ENCODE assay signal across 9 cellular contexts in genomic region chr3:46948830-46949671, GRCh38. TPM values are rescaled to one million over a fixed set of nuclear protein-coding genes. Genes with fewer than 3 reads are reported as not detected.
DNase-seq lines count a peak whose midpoint lies in the region; ATAC-seq and TF ChIP-seq lines count a peak whose summit lies in the region.
"Had no signal": no experiment of that assay in that cellular context is flagged by ENCODE, and none has a peak within 500 bp of the region (broad histone marks: within the 10 kb centered on the region; RNA-seq: fewer than 3 reads in every experiment).

No MANE protein-coding gene starts in this region.

- H3K36me3 Mint-ChIP-seq in activated naive CD8-positive, alpha-beta T cell treated with anti-CD3 and anti-CD28 coated beads, Interleukin-2, amount 50 U/mL, for 24 hours (ENCODE audit: low read depth), result peaks cover 27% of the 10 kb centered on the region

- intact Hi-C loops in mucosa of descending colon (cut with DNase I, micrococcal nuclease), result no loop called here

- peaks cover 72% of the 10 kb centered on the region for H3K4me1 ChIP-seq in mucosa of descending colon (ENCODE audit: low read depth)

- TF ChIP-seq CTCF in mucosa of descending colon (IDR thresholded peaks at IDR 0.05) (no peak), GM13977 (IDR thresholded peaks at IDR 0.05; ENCODE audit: extremely low read depth, insufficient read depth, missing control alignments) (no peak)

- H3K4me3 Mint-ChIP-seq in activated naive CD8-positive, alpha-beta T cell treated with anti-CD3 and anti-CD28 coated beads, Interleukin-2, amount 50 U/mL, for 24 hours, result peak overlapping the region; percentile 67

- H3K9me3 ChIP-seq in mucosa of descending colon, result no peaks in the 10 kb centered on the region
- H3K9me3 ChIP-seq: thoracic aorta had no signal

- no peak overlapping the region for H3K4me3 ChIP-seq in mucosa of descending colon
- H3K4me3 ChIP-seq: thoracic aorta had no signal

- peak; percentile 54 for ATAC-seq in GM18909 (IDR thresholded peaks at IDR 0.05; ENCODE audit: poor library complexity, unreplicated experiment)
- ATAC-seq in HG03432 (IDR thresholded peaks at IDR 0.05; ENCODE audit: unreplicated experiment), result peak; percentile 47
- no peak for ATAC-seq in activated naive CD8-positive, alpha-beta T cell treated with anti-CD3 and anti-CD28 coated beads, Interleukin-2, amount 50 U/mL, for 24 hours
- peak; percentile 43 for ATAC-seq in mucosa of descending colon
- no peak for ATAC-seq in HG03095 (IDR thresholded peaks at IDR 0.05; ENCODE audit: unreplicated experiment)

- DNase-seq in activated naive CD8-positive, alpha-beta T cell treated with anti-CD3 and anti-CD28 coated beads, Interleukin-2, amount 50 U/mL, for 24 hours, result no peak
- DNase-seq in mucosa of descending colon, result peak; percentile 68 to 80 (median 72)
- no peak for DNase-seq in kidney glomerular epithelial cell (lab: John Stamatoyannopoulos, UW)
- DNase-seq in GM13977 (ENCODE audit: low spot score), result no peak
- DNase-seq in DMS79 (lab: John Stamatoyannopoulos, UW), result no peak

- no peaks in the 10 kb centered on the region for H3K9me3 Mint-ChIP-seq in activated naive CD8-positive, alpha-beta T cell treated with anti-CD3 and anti-CD28 coated beads, Interleukin-2, amount 50 U/mL, for 24 hours

- peaks cover 94% of the 10 kb centered on the region for H3K4me1 Mint-ChIP-seq in activated naive CD8-positive, alpha-beta T cell treated with anti-CD3 and anti-CD28 coated beads, Interleukin-2, amount 50 U/mL, for 24 hours

- in situ Hi-C loops in GM13977 (cut with MboI; ENCODE audit: low pct_unique_long_range_greater_than_20kb, low sequenced_read_pairs, unreplicated experiment), result no loop called here

- H3K36me3 ChIP-seq in mucosa of descending colon (ENCODE audit: low read depth), result no peaks in the 10 kb centered on the region
- H3K36me3 ChIP-seq: thoracic aorta had no signal

- H3K27ac Mint-ChIP-seq in activated naive CD8-positive, alpha-beta T cell treated with anti-CD3 and anti-CD28 coated beads, Interleukin-2, amount 50 U/mL, for 24 hours, result peak overlapping the region; percentile 93

- H3K27me3 Mint-ChIP-seq in activated naive CD8-positive, alpha-beta T cell treated with anti-CD3 and anti-CD28 coated beads, Interleukin-2, amount 50 U/mL, for 24 hours, result no peaks in the 10 kb centered on the region

RNA-seq across cellular contexts. Expression of gene CCDC12, which starts 27.5 kb away (rescaled TPM):
- 10 to 100 TPM; 40.7 to 59.2 (median 45.0) TPM for total RNA-seq in mucosa of descending colon

RNA-seq across cellular contexts. Expression of gene NBEAL2, which starts 30.4 kb away (rescaled TPM):
- 10 to 100 TPM; 49.2 to 94.0 (median 53.7) TPM for total RNA-seq in mucosa of descending colon

Comparison
In these comparisons a context has a peak if more than half of its experiments do, and no peak if none do; other contexts are left out.
1. ATAC-seq: peak in GM18909 (single experiment), HG03432 (single experiment) and mucosa of descending colon (single experiment); none in activated naive CD8-positive, alpha-beta T cell treated with anti-CD3 and anti-CD28 coated beads, Interleukin-2, amount 50 U/mL, for 24 hours (single experiment) and HG03095 (single experiment).
2. DNase-seq: peak in mucosa of descending colon (3 of 3); none in activated naive CD8-positive, alpha-beta T cell treated with anti-CD3 and anti-CD28 coated beads, Interleukin-2, amount 50 U/mL, for 24 hours (single experiment), kidney glomerular epithelial cell (single experiment), GM13977 (single experiment) and DMS79 (single experiment).